Comparison of ENCODE assay signal across 11 cellular contexts in the genomic region with DNA sequence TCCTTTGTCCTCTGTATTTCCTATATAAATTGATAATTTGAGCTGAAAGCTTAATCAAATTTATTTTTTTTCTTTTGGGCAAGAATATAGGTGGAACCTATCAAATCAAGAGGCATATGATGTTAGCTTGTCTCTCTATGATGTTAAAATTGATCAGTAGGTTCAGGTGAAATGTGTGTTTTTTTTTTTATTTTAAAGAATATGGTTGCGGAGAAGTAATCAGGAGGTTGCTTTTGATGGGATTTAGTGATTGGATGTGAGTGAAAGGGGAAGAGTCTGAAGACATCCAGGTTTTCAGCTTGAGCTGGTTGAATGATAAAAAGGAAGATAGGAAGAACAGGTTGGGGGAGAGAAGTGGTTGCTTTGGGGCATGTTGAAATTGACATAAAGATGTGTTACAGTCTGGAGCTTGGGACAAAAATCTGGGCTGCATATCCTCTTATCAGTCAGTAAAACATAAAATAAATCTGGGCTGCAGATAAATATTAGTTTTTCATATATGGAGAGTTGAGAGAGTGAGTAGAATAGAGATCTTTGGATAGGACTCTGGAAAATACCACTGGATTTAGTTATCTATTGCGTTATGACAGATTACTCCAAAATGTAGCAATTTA. TPM values are rescaled to one million over a fixed set of nuclear protein-coding genes. Genes with fewer than 3 reads are reported as not detected.
A peak's percentile ranks its signal among the peaks of the same experiment; 100 is the strongest.
DNase-seq lines count a peak whose midpoint lies in the region; ATAC-seq, FAIRE-seq and TF ChIP-seq lines count a peak whose summit lies in the region.
"Had no signal": no experiment of that assay in that cellular context is flagged by ENCODE, and none has a peak within 500 bp of the region (broad histone marks: within the 10 kb centered on the region; RNA-seq: fewer than 3 reads in every experiment).

No MANE protein-coding gene starts in this region.

- TF ChIP-seq RAD21 in K562 (CRISPR knock-in tag; conservative IDR thresholded peaks at IDR 0.05 in 1 of 2, IDR thresholded peaks at IDR 0.05 in 1 of 2), result no peak

- peaks cover 96% of the 10 kb centered on the region for H3K79me2 ChIP-seq in K562 (ENCODE audit: control insufficient read depth, insufficient read depth, low read length)

- no peaks in the 10 kb centered on the region for H3K9me3 Mint-ChIP-seq in activated naive CD4-positive, alpha-beta T cell treated with anti-CD3 and anti-CD28 coated beads, Interleukin-2, amount 50 U/mL, for 72 hours
- no peaks in the 10 kb centered on the region for H3K9me3 Mint-ChIP-seq in activated naive CD4-positive, alpha-beta T cell treated with anti-CD3 and anti-CD28 coated beads, Interleukin-2, amount 10 ng/mL, durations not matched to agents 7 days and 5 days
- H3K9me3 Mint-ChIP-seq in mesothelial cell of epicardium, result no peaks in the 10 kb centered on the region
- H3K9me3 Mint-ChIP-seq: stimulated activated naive B cell treated with anti-CD40 and anti-IgM and Interleukin-4, amounts not matched to agents 10 μg/mL and 1 μg/mL and 100 μg/mL, for 72 hours had no signal

- peak overlapping the region; percentile 1 to 8 for H3K27ac Mint-ChIP-seq in activated naive CD4-positive, alpha-beta T cell treated with anti-CD3 and anti-CD28 coated beads, Interleukin-2, amount 50 U/mL, for 72 hours
- no peak overlapping the region for H3K27ac Mint-ChIP-seq in activated naive CD4-positive, alpha-beta T cell treated with anti-CD3 and anti-CD28 coated beads, Interleukin-2, amount 10 ng/mL, durations not matched to agents 7 days and 5 days
- H3K27ac Mint-ChIP-seq in mesothelial cell of epicardium, result peak overlapping the region; percentile 22
- H3K27ac Mint-ChIP-seq: stimulated activated naive B cell treated with anti-CD40 and anti-IgM and Interleukin-4, amounts not matched to agents 10 μg/mL and 1 μg/mL and 100 μg/mL, for 72 hours had no signal

- H3K9ac ChIP-seq in K562 (ENCODE audit: insufficient read depth in 1 of 2, low read depth in 2 of 2, low read length in 2 of 2), result peak overlapping the region in 1 of 2 experiments; percentile 40; a peak in 2 of 4 replicates

- H3K4me3 Mint-ChIP-seq in activated naive CD4-positive, alpha-beta T cell treated with anti-CD3 and anti-CD28 coated beads, Interleukin-2, amount 10 ng/mL, durations not matched to agents 7 days and 5 days, result no peak overlapping the region
- no peak overlapping the region for H3K4me3 Mint-ChIP-seq in mesothelial cell of epicardium
- H3K4me3 Mint-ChIP-seq: stimulated activated naive B cell treated with anti-CD40 and anti-IgM and Interleukin-4, amounts not matched to agents 10 μg/mL and 1 μg/mL and 100 μg/mL, for 72 hours had no signal

- H3K4me1 ChIP-seq in K562 (replicated peaks in 1 of 2; ENCODE audit: control insufficient read depth in 2 of 2, insufficient read depth in 2 of 2, low read length in 2 of 2), result peaks cover 22 to 53% of the 10 kb centered on the region in 2 experiments
- peaks cover 0 to 10% of the 10 kb centered on the region in 2 donors for H3K4me1 ChIP-seq in uterus
- H3K4me1 ChIP-seq in stomach, result peaks cover 33 to 91% (median 60%) of the 10 kb centered on the region in 4 donors

- TF ChIP-seq EP300 in K562 (IDR thresholded peaks at IDR 0.05; ENCODE audit: low read length) (no peak), stomach (IDR thresholded peaks at IDR 0.05) (no peak)

- no peak for ATAC-seq in activated naive CD4-positive, alpha-beta T cell treated with anti-CD3 and anti-CD28 coated beads, Interleukin-2, amount 50 U/mL, for 72 hours
- ATAC-seq in K562, result no peak
- ATAC-seq in GM21717 (IDR thresholded peaks at IDR 0.05; ENCODE audit: unreplicated experiment), result no peak

- no peak overlapping the region for H2AFZ ChIP-seq in K562 (ENCODE audit: low read depth, low read length)

- intact Hi-C loops in K562 (cut with micrococcal nuclease), result loop anchor here (5.0 kb wide), 1 partner anchor 255 kb away; the partner anchor contains the start of gene NRDC
- intact Hi-C loops in uterus (cut with DNase I; ENCODE audit: low total_unique reads), result no loop called here
- intact Hi-C loops in stomach (cut with DNase I; ENCODE audit: low total_unique reads), result no loop called here

- H3K36me3 ChIP-seq in K562 (ENCODE audit: control insufficient read depth, insufficient read depth, low read length), result no peaks in the 10 kb centered on the region
- H3K36me3 ChIP-seq in uterus, result no peaks in the 10 kb centered on the region
- H3K36me3 ChIP-seq in stomach, result no peaks in the 10 kb centered on the region

- in situ Hi-C loops in K562 (cut with MboI), result no loop called here

- peaks cover 3 to 6% of the 10 kb centered on the region in 2 donors for H3K36me3 Mint-ChIP-seq in activated naive CD4-positive, alpha-beta T cell treated with anti-CD3 and anti-CD28 coated beads, Interleukin-2, amount 50 U/mL, for 72 hours
- H3K36me3 Mint-ChIP-seq in activated naive CD4-positive, alpha-beta T cell treated with anti-CD3 and anti-CD28 coated beads, Interleukin-2, amount 10 ng/mL, durations not matched to agents 7 days and 5 days, result peaks cover 4% of the 10 kb centered on the region
- H3K36me3 Mint-ChIP-seq in mesothelial cell of epicardium, result no peaks in the 10 kb centered on the region
- H3K36me3 Mint-ChIP-seq: stimulated activated naive B cell treated with anti-CD40 and anti-IgM and Interleukin-4, amounts not matched to agents 10 μg/mL and 1 μg/mL and 100 μg/mL, for 72 hours had no signal

- H3K4me1 Mint-ChIP-seq in activated naive CD4-positive, alpha-beta T cell treated with anti-CD3 and anti-CD28 coated beads, Interleukin-2, amount 10 ng/mL, durations not matched to agents 7 days and 5 days, result peaks cover 23% of the 10 kb centered on the region
- H3K4me1 Mint-ChIP-seq in mesothelial cell of epicardium, result peaks cover 45% of the 10 kb centered on the region

- TSS peak; percentile 87 for BruUV-seq in K562 (replicated peaks; lab: Mats Ljungman, UMichigan)

- H3K4me3 ChIP-seq in K562, result no peak overlapping the region
- H3K4me3 ChIP-seq in uterus, result no peak overlapping the region
- H3K4me3 ChIP-seq in stomach, result no peak overlapping the region
- H3K4me3 ChIP-seq: lung had no signal

- H3K27me3 Mint-ChIP-seq in activated naive CD4-positive, alpha-beta T cell treated with anti-CD3 and anti-CD28 coated beads, Interleukin-2, amount 10 ng/mL, durations not matched to agents 7 days and 5 days, result no peaks in the 10 kb centered on the region
- H3K27me3 Mint-ChIP-seq in mesothelial cell of epicardium (ENCODE audit: low read depth), result no peaks in the 10 kb centered on the region
- H3K27me3 Mint-ChIP-seq: stimulated activated naive B cell treated with anti-CD40 and anti-IgM and Interleukin-4, amounts not matched to agents 10 μg/mL and 1 μg/mL and 100 μg/mL, for 72 hours had no signal

- FAIRE-seq in K562 (lab: Jason Lieb, UNC), result no peak

- H3K9me3 ChIP-seq in K562 (replicated peaks; ENCODE audit: control insufficient read depth, insufficient read depth, low read depth, low read length) (no peaks in the 10 kb centered on the region), uterus (no peaks in the 10 kb centered on the region), stomach (no peaks in the 10 kb centered on the region)

- no peak for TF ChIP-seq CTCF in K562 (IDR thresholded peaks at IDR 0.05 in 2 of 3, conservative IDR thresholded peaks at IDR 0.05 in 1 of 3; ENCODE audit: insufficient read depth in 2 of 3, low read depth in 1 of 3, low read length in 3 of 3)
- no peak for TF ChIP-seq CTCF in mesothelial cell of epicardium (IDR thresholded peaks at IDR 0.05; ENCODE audit: unreplicated experiment)
- TF ChIP-seq CTCF in uterus (IDR thresholded peaks at IDR 0.05), result no peak
- no peak for TF ChIP-seq CTCF in stomach (IDR thresholded peaks at IDR 0.05)

- peaks cover 3% of the 10 kb centered on the region; the same call in 1 of the 2 replicates for H4K20me1 ChIP-seq in K562 (replicated peaks; ENCODE audit: control insufficient read depth, insufficient read depth, low read length)

- peaks cover 3% of the 10 kb centered on the region for H3K9me1 ChIP-seq in K562 (ENCODE audit: control insufficient read depth, insufficient read depth, low read length)

- CTCF ChIA-PET in activated naive CD4-positive, alpha-beta T cell treated with anti-CD3 and anti-CD28 coated beads, Interleukin-2, amount 10 ng/mL, durations not matched to agents 7 days and 5 days (lab: Charles Lee), result interaction anchor here (0.7 kb wide), 1 partner anchor 9 kb away, joined by 3 read pairs; no protein-coding TSS in a partner anchor
- CTCF ChIA-PET in K562 (lab: Yijun Ruan, JAX; ENCODE audit: low intra/inter-chr PET ratio), result no interaction called here

- WGBS in K562 (ENCODE audit: insufficient coverage, low coverage, missing lambda C conversion rate), result 42% methylated on average over 2 of the region's 2 CpGs
- 64 to 82% (median 73%) methylated on average over 2 of the region's 2 CpGs for WGBS in stomach, 5 donors

- POLR2A ChIA-PET in K562 (lab: Yijun Ruan, JAX), result interaction anchor here (0.6 to 3.0 kb wide), 16 partner anchors 10 to 381 kb away, joined by 3 to 27 read pairs (median 3); no protein-coding TSS in a partner anchor

- H3K27me3 ChIP-seq in K562 (ENCODE audit: control insufficient read depth in 2 of 2, insufficient read depth in 2 of 2, low read length in 2 of 2) (no peaks in the 10 kb centered on the region), uterus (no peaks in the 10 kb centered on the region), stomach (no peaks in the 10 kb centered on the region)

- H3K27ac ChIP-seq in K562 (ENCODE audit: extremely low read depth, low read depth, low read length) (peak overlapping the region; percentile 69), uterus (peak overlapping the region; percentile 41 to 98), stomach (peak overlapping the region in 2 of 5 donors; percentile 61 to 63)

- DNase-seq in activated naive CD4-positive, alpha-beta T cell treated with anti-CD3 and anti-CD28 coated beads, Interleukin-2, amount 50 U/mL, for 72 hours (ENCODE audit: low spot score in 2 of 2), result no peak
- DNase-seq in activated naive CD4-positive, alpha-beta T cell treated with anti-CD3 and anti-CD28 coated beads, Interleukin-2, amount 10 ng/mL, durations not matched to agents 7 days and 5 days, result no peak
- no peak for DNase-seq in K562 (ENCODE audit: extremely low read depth in 1 of 4, low spot score in 3 of 4)
- DNase-seq in mesothelial cell of epicardium (ENCODE audit: low spot score in 2 of 2, unreplicated experiment in 2 of 2), result no peak
- no peak for DNase-seq in uterus
- no peak for DNase-seq in NCI-H146 (lab: John Stamatoyannopoulos, UW)
- DNase-seq in stomach, result no peak
- DNase-seq: activated effector memory CD4-positive, alpha-beta T cell treated with anti-CD3 and anti-CD28 coated beads, Interleukin-2, amount 50 U/mL, for 16 hours; stimulated activated naive B cell treated with anti-CD40 and anti-IgM and Interleukin-4, amounts not matched to agents 10 μg/mL and 1 μg/mL and 100 μg/mL, for 72 hours had no signal

- TF ChIP-seq POLR2A in K562 (conservative IDR thresholded peaks at IDR 0.05), result no peak
- no peak for TF ChIP-seq POLR2A in uterus (IDR thresholded peaks at IDR 0.05)
- no peak for TF ChIP-seq POLR2A in stomach (IDR thresholded peaks at IDR 0.05)

- H3K4me2 ChIP-seq in K562 (ENCODE audit: insufficient read depth, low read length), result peak overlapping the region; percentile 62

RNA-seq across cellular contexts. Expression of gene OSBPL9, which starts 5.1 kb away (rescaled TPM):
- 10 to 100 TPM; 36.1 to 63.4 TPM for total RNA-seq in activated naive CD4-positive, alpha-beta T cell treated with anti-CD3 and anti-CD28 coated beads, Interleukin-2, amount 50 U/mL, for 72 hours
- total RNA-seq in K562 (2011; cell fraction: chromatin; rRNA removed; ENCODE audit: low replicate concordance), result 130 and 303 TPM in 2 replicates
- 63.4 and 95.5 TPM in 2 replicates for total RNA-seq in K562 (2011; cell fraction: nucleolus; rRNA removed)
- total RNA-seq in K562 (2011; cell fraction: nucleoplasm; rRNA removed), result 155 and 245 TPM in 2 replicates
- 170 and 185 TPM in 2 replicates for total RNA-seq in K562 (2014; rRNA removed)
- total RNA-seq in K562 (2014; rRNA removed; fragmentation: Illumina TruSeq; extraction: Trizol), result 210 and 239 TPM in 2 replicates
- total RNA-seq in K562 (2015; rRNA removed; fragmentation: Illumina TruSeq; extraction: Trizol), result 209 and 211 TPM in 2 replicates
- total RNA-seq in K562 (2021), result 131 and 136 TPM in 2 replicates
- 194 and 219 TPM in 2 replicates for polyA plus RNA-seq in K562 (2011; rRNA removed)
- 158 and 177 TPM in 2 replicates for polyA plus RNA-seq in K562 (2011; cell fraction: cytosol; rRNA removed)
- 148 and 218 TPM in 2 replicates for polyA plus RNA-seq in K562 (2011; cell fraction: nucleus; rRNA removed)
- polyA plus RNA-seq in K562 (2012), result 109 and 119 TPM in 2 replicates
- polyA plus RNA-seq in K562 (2014; fragmentation: Illumina TruSeq; extraction: Trizol), result 209 and 217 TPM in 2 replicates
- 10 to 100 TPM; 43.9 to 66.2 TPM for polyA plus RNA-seq in K562 (2014; fragmentation: Nextera tagmentation; extraction: Ambion mirVana)
- 140 and 148 TPM in 2 replicates for polyA plus RNA-seq in K562 (2014; rRNA removed)
- polyA minus RNA-seq in K562 (2011; rRNA and poly(A)+ RNA removed), result 239 and 277 TPM in 2 replicates
- 116 and 142 TPM in 2 replicates for polyA minus RNA-seq in K562 (2011; cell fraction: cytosol; rRNA and poly(A)+ RNA removed)
- polyA minus RNA-seq in K562 (2011; cell fraction: nucleus; rRNA and poly(A)+ RNA removed), result 109 and 204 TPM in 2 replicates
- 99.9 to 103 TPM (median 101 TPM) in 3 replicates for total RNA-seq in mesothelial cell of epicardium
- total RNA-seq in uterus, result 100 to 1,000 TPM in 3 of 4 donors, 10 to 100 TPM in 1; 94.0 to 122 (median 108) TPM
- 100 to 1,000 TPM in 4 of 5 donors, 10 to 100 TPM in 1; 29.8 to 461 (median 202) TPM for total RNA-seq in stomach
- polyA plus RNA-seq in stomach, result 10 to 100 TPM; 30.9 to 72.2 (median 52.2) TPM
